ENCODE assay signal across 8 cellular contexts in the genomic region with DNA sequence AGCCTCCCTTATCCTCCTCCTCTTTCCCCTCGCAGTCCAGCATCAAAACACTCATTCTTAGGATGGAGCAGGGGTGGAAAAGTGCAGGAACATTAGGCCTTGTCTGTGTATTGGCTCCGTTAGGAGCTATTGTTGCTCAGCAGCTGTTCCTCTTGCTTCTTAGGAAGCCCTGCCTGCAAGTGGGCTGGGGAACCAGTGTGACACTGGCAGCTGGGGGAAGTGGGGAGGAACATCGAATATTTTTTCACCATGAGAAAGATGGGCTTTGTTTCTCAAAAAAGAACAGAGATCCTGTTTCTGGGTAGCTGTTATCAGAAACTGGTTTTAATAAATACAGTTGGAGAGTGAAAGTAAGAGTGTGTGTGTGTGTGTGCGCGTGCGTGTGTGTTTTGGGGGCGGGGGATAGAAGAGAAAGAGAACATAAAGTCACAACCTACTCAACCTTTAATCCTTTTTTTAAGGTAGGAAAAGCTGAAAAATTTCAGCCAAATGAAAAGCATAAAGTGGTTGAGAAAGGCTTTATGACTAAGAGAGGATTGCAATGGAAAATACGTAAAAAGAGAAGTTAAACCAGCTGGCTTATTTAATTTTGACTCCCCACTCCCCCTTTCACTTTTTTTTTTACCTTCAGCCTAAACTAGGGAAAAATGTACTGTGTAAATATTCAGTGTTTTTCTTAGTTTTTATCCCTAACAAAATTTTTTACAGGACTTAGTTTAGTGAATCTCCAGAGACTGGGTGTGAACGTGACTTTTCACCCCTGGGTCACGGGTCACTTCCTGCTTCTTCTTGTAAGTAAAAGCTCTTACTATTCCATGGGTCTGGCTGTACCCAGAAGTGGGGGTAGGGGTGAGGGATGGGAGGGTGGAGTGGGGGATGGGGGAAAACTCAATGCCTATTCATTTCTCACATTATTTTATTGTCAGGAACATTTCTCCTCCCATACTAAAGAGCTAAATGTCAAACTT.
DNase-seq lines count a peak whose midpoint lies in the region; ATAC-seq and TF ChIP-seq lines count a peak whose summit lies in the region.

No MANE protein-coding gene starts in this region.

- TF ChIP-seq CTCF in OCI-LY3 (IDR thresholded peaks at IDR 0.05; ENCODE audit: low read depth, low read length) (no peak), spleen (IDR thresholded peaks at IDR 0.05 in 8 of 11, conservative IDR thresholded peaks at IDR 0.05 in 3 of 11) (no peak)

- DNase-seq in AG08395 (ENCODE audit: low spot score) (peak; percentile 15), iPS-NIHi11 (ENCODE audit: low spot score) (peak; percentile 18), spleen (peak; percentile 84), HUDEP-2 (lab: John Stamatoyannopoulos, UW; ENCODE audit: unreplicated experiment in 76 of 76) (no peak)
- peak; percentile 62 for DNase-seq in activated naive CD8-positive, alpha-beta T cell treated with anti-CD3 and anti-CD28 coated beads, Interleukin-2, amount 50 U/mL, for 24 hours
- DNase-seq in effector CD8-positive, alpha-beta T cell (lab: John Stamatoyannopoulos, UW) = no peak

- H4K20me1 ChIP-seq in OCI-LY3 (ENCODE audit: insufficient read depth, low read length) = no peaks in the 10 kb centered on the region

- 10 to 22% (median 17%) methylated on average over 10 of the region's 10 CpGs for whole genome bisulfite sequencing in spleen, 5 donors

- H3K27ac ChIP-seq in OCI-LY3 (ENCODE audit: low read length) (peak overlapping the region; percentile 98), spleen (peak overlapping the region; percentile 79 to 90 (median 87))

- intact Hi-C loops in spleen (cut with DNase I; ENCODE audit: low total_unique reads) = no loop called here

- H3K9me3 ChIP-seq in OCI-LY3 (ENCODE audit: insufficient read depth, low read length) (no peaks in the 10 kb centered on the region; the same call in 1 of the 2 replicates), spleen (no peaks in the 10 kb centered on the region)

- H3K9ac ChIP-seq in OCI-LY3 (ENCODE audit: low read length) = peak overlapping the region; percentile 75

- peak overlapping the region; percentile 92 for H3K27ac Mint-ChIP-seq in activated naive CD8-positive, alpha-beta T cell treated with anti-CD3 and anti-CD28 coated beads, Interleukin-2, amount 50 U/mL, for 24 hours

- peak; percentile 32 for ATAC-seq in GM19463 (IDR thresholded peaks at IDR 0.05; ENCODE audit: unreplicated experiment)
- peak; percentile 61 for ATAC-seq in activated naive CD8-positive, alpha-beta T cell treated with anti-CD3 and anti-CD28 coated beads, Interleukin-2, amount 50 U/mL, for 24 hours

- H3K4me3 Mint-ChIP-seq in activated naive CD8-positive, alpha-beta T cell treated with anti-CD3 and anti-CD28 coated beads, Interleukin-2, amount 50 U/mL, for 24 hours = peak overlapping the region; percentile 69

- H3K4me3 ChIP-seq in OCI-LY3 (ENCODE audit: low read length) = peak overlapping the region; percentile 69
- peak overlapping the region in 3 of 8 donors; percentile 1 to 40 (median 7) for H3K4me3 ChIP-seq in spleen

- no peak for TF ChIP-seq POLR2A in spleen (IDR thresholded peaks at IDR 0.05)

- peak overlapping the region; percentile 56 for H2AFZ ChIP-seq in OCI-LY3 (ENCODE audit: low read depth, low read length)

- H3K9me3 Mint-ChIP-seq in activated naive CD8-positive, alpha-beta T cell treated with anti-CD3 and anti-CD28 coated beads, Interleukin-2, amount 50 U/mL, for 24 hours = peaks cover 20% of the 10 kb centered on the region

- H3K4me1 ChIP-seq in OCI-LY3 (ENCODE audit: low read length) = peaks cover 60% of the 10 kb centered on the region
- peaks cover 33 to 59% (median 54%) of the 10 kb centered on the region in 6 donors for H3K4me1 ChIP-seq in spleen

- no peaks in the 10 kb centered on the region for H3K27me3 ChIP-seq in OCI-LY3 (ENCODE audit: low read depth, low read length)
- no peaks in the 10 kb centered on the region for H3K27me3 ChIP-seq in spleen (replicated peaks in 1 of 7)

- peaks cover 71% of the 10 kb centered on the region for H3K4me1 Mint-ChIP-seq in activated naive CD8-positive, alpha-beta T cell treated with anti-CD3 and anti-CD28 coated beads, Interleukin-2, amount 50 U/mL, for 24 hours

- no peaks in the 10 kb centered on the region for H3K36me3 ChIP-seq in OCI-LY3 (replicated peaks; ENCODE audit: low read depth, low read length)
- H3K36me3 ChIP-seq in spleen = no peaks in the 10 kb centered on the region

- no peaks in the 10 kb centered on the region for H3K79me2 ChIP-seq in OCI-LY3 (ENCODE audit: low read length)

- no peaks in the 10 kb centered on the region for H3K27me3 Mint-ChIP-seq in activated naive CD8-positive, alpha-beta T cell treated with anti-CD3 and anti-CD28 coated beads, Interleukin-2, amount 50 U/mL, for 24 hours

- H3K36me3 Mint-ChIP-seq in activated naive CD8-positive, alpha-beta T cell treated with anti-CD3 and anti-CD28 coated beads, Interleukin-2, amount 50 U/mL, for 24 hours (ENCODE audit: low read depth) = peaks cover 4% of the 10 kb centered on the region

- peak overlapping the region; percentile 91 for H3K4me2 ChIP-seq in OCI-LY3 (ENCODE audit: low read length)

Comparison
In these comparisons a context has a peak if more than half of its experiments do, and no peak if none do; other contexts are left out.
1. DNase-seq: peak in AG08395 (single experiment), activated naive CD8-positive, alpha-beta T cell treated with anti-CD3 and anti-CD28 coated beads, Interleukin-2, amount 50 U/mL, for 24 hours (single experiment), iPS-NIHi11 (single experiment) and spleen (single experiment); none in HUDEP-2 (0 of 76) and effector CD8-positive, alpha-beta T cell (single experiment).